8 cellular contexts compared by ENCODE assay signal in the genomic region with DNA sequence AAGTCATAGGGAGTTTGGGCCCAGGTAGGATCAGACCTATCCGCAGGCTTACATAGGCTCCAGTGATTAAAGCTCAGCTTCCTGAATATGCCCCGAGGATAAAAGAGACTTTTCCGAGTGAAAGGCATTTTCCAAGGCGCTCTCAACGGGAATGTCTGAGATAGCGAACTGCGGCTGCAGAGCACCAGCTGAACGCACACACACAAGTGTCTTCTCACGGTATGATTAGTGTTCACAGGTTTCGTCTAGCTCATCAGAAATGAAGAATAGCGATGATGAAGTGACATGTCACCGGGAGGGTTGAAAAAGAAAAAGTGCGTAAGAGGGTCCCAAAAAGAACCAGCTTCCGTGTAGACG. TPM values are rescaled to one million over a fixed set of nuclear protein-coding genes. Genes with fewer than 3 reads are reported as not detected.
DNase-seq lines count a peak whose midpoint lies in the region; ATAC-seq lines count a peak whose summit lies in the region.

No MANE protein-coding gene starts in this region.

- DNase-seq in activated T-cell treated with anti-CD3 and anti-CD28 coated beads, Interleukin-2, amount 50 U/mL, for 4 hours = no peak
- DNase-seq in activated T-cell treated with anti-CD3 and anti-CD28 coated beads for 4 hours = no peak
- no peak for DNase-seq in activated T-helper 2 cell treated with anti-CD3 and anti-CD28 coated beads, Interferon-gamma antibody, Interleukin-2, Interleukin-4, amounts not matched to agents 10 μg/mL and 5 μg/mL and 100 μg/mL, durations not matched to agents 14 hours and 24 hours and 36 hours (ENCODE audit: low spot score)
- no peak for DNase-seq in stimulated activated naive CD8-positive, alpha-beta T cell treated with anti-CD3 and anti-CD28 coated beads, Interleukin-15, Interleukin-2, amounts not matched to agents 100 U/mL and 50 U/mL, for 24 hours
- DNase-seq in NCI-H2107 treated with DMSO at 0.1 percent for 48 hours (lab: John Stamatoyannopoulos, UW; ENCODE audit: unreplicated experiment) = no peak
- DNase-seq in NCI-H1436 (lab: John Stamatoyannopoulos, UW) = no peak

- no peak overlapping the region for H3K27ac ChIP-seq in iPS-18a (ENCODE audit: low read length)

- H3K4me1 ChIP-seq in iPS-18a (ENCODE audit: control insufficient read depth, low read depth, low read length) = peaks cover 20% of the 10 kb centered on the region

- intact Hi-C loops in activated T-helper 2 cell treated with anti-CD3 and anti-CD28 coated beads, Interferon-gamma antibody, Interleukin-2, Interleukin-4, amounts not matched to agents 10 μg/mL and 5 μg/mL and 100 μg/mL, durations not matched to agents 14 hours and 24 hours and 36 hours (cut with micrococcal nuclease) = no loop called here

- no peak overlapping the region for H3K27ac Mint-ChIP-seq in activated T-helper 2 cell treated with anti-CD3 and anti-CD28 coated beads, Interferon-gamma antibody, Interleukin-2, Interleukin-4, amounts not matched to agents 10 μg/mL and 5 μg/mL and 100 μg/mL, durations not matched to agents 14 hours and 24 hours and 36 hours

- peak overlapping the region; percentile 68 for H3K9ac ChIP-seq in iPS-18a (ENCODE audit: low read length)

- H3K9me3 ChIP-seq in iPS-18a (ENCODE audit: control insufficient read depth, low read depth, low read length) = no peaks in the 10 kb centered on the region

- H3K4me1 Mint-ChIP-seq in activated T-cell treated with anti-CD3 and anti-CD28 coated beads, Interleukin-2, amount 50 U/mL, for 4 hours (ENCODE audit: low read depth) = peaks cover 20% of the 10 kb centered on the region
- H3K4me1 Mint-ChIP-seq in activated T-helper 2 cell treated with anti-CD3 and anti-CD28 coated beads, Interferon-gamma antibody, Interleukin-2, Interleukin-4, amounts not matched to agents 10 μg/mL and 5 μg/mL and 100 μg/mL, durations not matched to agents 14 hours and 24 hours and 36 hours (ENCODE audit: low read depth) = peaks cover 21% of the 10 kb centered on the region

- H3K36me3 ChIP-seq in iPS-18a (ENCODE audit: control insufficient read depth, low read depth, low read length) = no peaks in the 10 kb centered on the region

- peak overlapping the region; percentile 89 for H3K4me3 Mint-ChIP-seq in activated T-cell treated with anti-CD3 and anti-CD28 coated beads, Interleukin-2, amount 50 U/mL, for 4 hours
- peak overlapping the region; percentile 81 for H3K4me3 Mint-ChIP-seq in activated T-helper 2 cell treated with anti-CD3 and anti-CD28 coated beads, Interferon-gamma antibody, Interleukin-2, Interleukin-4, amounts not matched to agents 10 μg/mL and 5 μg/mL and 100 μg/mL, durations not matched to agents 14 hours and 24 hours and 36 hours (ENCODE audit: low read depth)

- peaks cover 6% of the 10 kb centered on the region for H3K27me3 ChIP-seq in iPS-18a (ENCODE audit: control insufficient read depth, insufficient read depth, low read length)

- H3K27me3 Mint-ChIP-seq in activated T-cell treated with anti-CD3 and anti-CD28 coated beads, Interleukin-2, amount 50 U/mL, for 4 hours (ENCODE audit: low read depth) = peaks cover 3% of the 10 kb centered on the region
- peaks cover 29% of the 10 kb centered on the region for H3K27me3 Mint-ChIP-seq in activated T-helper 2 cell treated with anti-CD3 and anti-CD28 coated beads, Interferon-gamma antibody, Interleukin-2, Interleukin-4, amounts not matched to agents 10 μg/mL and 5 μg/mL and 100 μg/mL, durations not matched to agents 14 hours and 24 hours and 36 hours (ENCODE audit: low read depth)

- no peaks in the 10 kb centered on the region for H3K9me3 Mint-ChIP-seq in activated T-cell treated with anti-CD3 and anti-CD28 coated beads, Interleukin-2, amount 50 U/mL, for 4 hours
- H3K9me3 Mint-ChIP-seq in activated T-helper 2 cell treated with anti-CD3 and anti-CD28 coated beads, Interferon-gamma antibody, Interleukin-2, Interleukin-4, amounts not matched to agents 10 μg/mL and 5 μg/mL and 100 μg/mL, durations not matched to agents 14 hours and 24 hours and 36 hours = no peaks in the 10 kb centered on the region

- H3K36me3 Mint-ChIP-seq in activated T-cell treated with anti-CD3 and anti-CD28 coated beads, Interleukin-2, amount 50 U/mL, for 4 hours (ENCODE audit: insufficient read depth) = no peaks in the 10 kb centered on the region
- no peaks in the 10 kb centered on the region for H3K36me3 Mint-ChIP-seq in activated T-helper 2 cell treated with anti-CD3 and anti-CD28 coated beads, Interferon-gamma antibody, Interleukin-2, Interleukin-4, amounts not matched to agents 10 μg/mL and 5 μg/mL and 100 μg/mL, durations not matched to agents 14 hours and 24 hours and 36 hours (ENCODE audit: low read depth)

- peak overlapping the region; percentile 91 for H3K4me3 ChIP-seq in iPS-18a (ENCODE audit: low read length)

- peak; percentile 59 to 60 for ATAC-seq in activated T-cell treated with anti-CD3 and anti-CD28 coated beads, Interleukin-2, amount 50 U/mL, for 4 hours
- peak; percentile 14 for ATAC-seq in HG03097 (IDR thresholded peaks at IDR 0.05; ENCODE audit: low FRiP score, unreplicated experiment)
- ATAC-seq in stimulated activated naive CD8-positive, alpha-beta T cell treated with anti-CD3 and anti-CD28 coated beads, Interleukin-15, Interleukin-2, amounts not matched to agents 100 U/mL and 50 U/mL, for 24 hours = peak; percentile 29

RNA-seq across cellular contexts. Expression of gene CARMIL1, which starts 0.6 kb away (rescaled TPM):
- 1 to 10 TPM; 1.2 to 1.9 (median 1.2) TPM for total RNA-seq in activated T-cell treated with anti-CD3 and anti-CD28 coated beads, Interleukin-2, amount 50 U/mL, for 4 hours
- total RNA-seq in activated T-helper 2 cell treated with anti-CD3 and anti-CD28 coated beads, Interferon-gamma antibody, Interleukin-2, Interleukin-4, amounts not matched to agents 10 μg/mL and 5 μg/mL and 100 μg/mL, durations not matched to agents 14 hours and 24 hours and 36 hours = 1.7 and 1.9 TPM in 2 replicates
